Comparison of ENCODE assay signal across 22 cellular contexts in genomic region chr7:128029405-128029995, GRCh38. TPM values are rescaled to one million over a fixed set of nuclear protein-coding genes. Genes with fewer than 3 reads are reported as not detected.
DNase-seq lines count a peak whose midpoint lies in the region; ATAC-seq, FAIRE-seq and TF ChIP-seq lines count a peak whose summit lies in the region.
"Had no signal": no experiment of that assay in that cellular context is flagged by ENCODE, and none has a peak within 500 bp of the region (broad histone marks: within the 10 kb centered on the region; RNA-seq: fewer than 3 reads in every experiment).

No MANE protein-coding gene starts in this region.

- no peak overlapping the region for H3K9ac ChIP-seq in H1 (replicated peaks in 1 of 4; ENCODE audit: extremely low read depth in 1 of 4, low read depth in 3 of 4, low read length in 3 of 4)

- no peak for DNase-seq in CD4-positive, CD25-positive, alpha-beta regulatory T cell
- DNase-seq in MV-4-11 (lab: John Stamatoyannopoulos, UW) (peak; percentile 17), H1 (ENCODE audit: low read depth in 1 of 2, low spot score in 2 of 2) (no peak), KBM-7 (no peak), Kasumi-1 (lab: John Stamatoyannopoulos, UW) (no peak), heart right ventricle (no peak), medulla oblongata (ENCODE audit: extremely low spot score) (no peak)
- no peak for DNase-seq in natural killer cell treated with Interleukin-12 subunit alpha and Interleukin-12 subunit beta and Interleukin-15 and Interleukin-18, amount 100 ng/mL, for 72 hours (ENCODE audit: low spot score)
- DNase-seq: activated CD4-positive, alpha-beta T cell treated with anti-CD3 and anti-CD28 coated beads, Interleukin-2, amount 50 U/mL, for 48 hours; activated T-cell treated with anti-CD3 and anti-CD28 coated beads, Interleukin-2, amount 50 U/mL, for 48 hours; foreskin melanocyte; GDM1; MG63; NCI-H2081 treated with DMSO at 0.1 percent for 48 hours; NCI-H524; stimulated activated CD4-positive, alpha-beta T cell treated with anti-CD3 and anti-CD28 coated beads, Interleukin-4, amount 100 ng/mL, for 24 hours; stimulated activated CD8-positive, alpha-beta memory T cell treated with anti-CD3 and anti-CD28 coated beads, Interleukin-4, amount 100 ng/mL, for 48 hours; testis had no signal

- no peak overlapping the region for H3K14ac ChIP-seq in H1 (ENCODE audit: insufficient read length)

- H3K23ac ChIP-seq in H1 (ENCODE audit: insufficient read length) = no peak overlapping the region

- H3K18ac ChIP-seq in H1 (ENCODE audit: extremely low read depth, low read length) = no peak overlapping the region

- POLR2A ChIA-PET in H1 (lab: Charles Lee; ENCODE audit: partially characterized antibody) = interaction anchor here (1.1 to 1.9 kb wide), 2 partner anchors 9 to 10 kb away, joined by 5 read pairs; no protein-coding TSS in a partner anchor

- CTCF ChIA-PET in H1 (lab: Charles Lee; ENCODE audit: partially characterized antibody) = interaction anchor here (1.0 to 3.2 kb wide), 8 partner anchors 8 to 322 kb away, joined by 3 to 38 read pairs (median 4); no protein-coding TSS in a partner anchor

- no peak overlapping the region; the same call in 1 of the 2 replicates for H2BK5ac ChIP-seq in H1 (ENCODE audit: low read depth, low read length)

- H4K5ac ChIP-seq in H1 (ENCODE audit: insufficient read length, low read depth, low read length) = no peak overlapping the region

- no peak for TF ChIP-seq POLR2A in H1 (IDR thresholded peaks at IDR 0.05; ENCODE audit: control extremely low read depth in 1 of 2, low read depth in 2 of 2, low read length in 2 of 2)

- H3K4me2 ChIP-seq in H1 (ENCODE audit: insufficient read depth in 1 of 2, low read depth in 2 of 2, low read length in 2 of 2) = peak overlapping the region; percentile 96 to 99; a peak in 3 of 4 replicates

- no peak overlapping the region for H2BK15ac ChIP-seq in H1 (ENCODE audit: low read length)

- H3K4me1 Mint-ChIP-seq in CD4-positive, CD25-positive, alpha-beta regulatory T cell = peaks cover 0 to 23% (median 6%) of the 10 kb centered on the region in 4 donors
- H3K4me1 Mint-ChIP-seq in natural killer cell treated with Interleukin-12 subunit alpha and Interleukin-12 subunit beta and Interleukin-15 and Interleukin-18, amount 100 ng/mL, for 72 hours (ENCODE audit: low read depth in 2 of 2) = peaks cover 8 to 21% of the 10 kb centered on the region in 2 donors

- no peak overlapping the region for H3K4me3 ChIP-seq in CD4-positive, CD25-positive, alpha-beta regulatory T cell (ENCODE audit: low read depth, low read length)
- H3K4me3 ChIP-seq in H1 (ENCODE audit: extremely low read depth in 1 of 4, insufficient read depth in 2 of 4, low read depth in 3 of 4, low read length in 4 of 4) = peak overlapping the region in 1 of 4 experiments; percentile 67; a peak in 2 of 8 replicates
- no peak overlapping the region for H3K4me3 ChIP-seq in heart right ventricle
- H3K4me3 ChIP-seq: lung, MG63 had no signal

- H2BK120ac ChIP-seq in H1 (replicated peaks; ENCODE audit: low read depth, low read length) = no peak overlapping the region

- H4K8ac ChIP-seq in H1 (ENCODE audit: extremely low read depth, insufficient read depth, low read length) = no peak overlapping the region

- no peak overlapping the region for H4K91ac ChIP-seq in H1 (replicated peaks; ENCODE audit: insufficient read length, low read length)

- TF ChIP-seq CTCF in H1 (IDR thresholded peaks at IDR 0.05; ENCODE audit: control extremely low read depth in 1 of 3, insufficient read depth in 1 of 3, low read depth in 1 of 3, low read length in 3 of 3) (no peak), heart right ventricle (IDR thresholded peaks at IDR 0.05) (no peak)

- FAIRE-seq in H1 (lab: Jason Lieb, UNC) = no peak
- FAIRE-seq: D721Med, GM12892, TTC549 had no signal

- no peak for TF ChIP-seq RAD21 in H1 (IDR thresholded peaks at IDR 0.05 in 1 of 2, conservative IDR thresholded peaks at IDR 0.05 in 1 of 2; ENCODE audit: low read depth in 2 of 2, low read length in 2 of 2)

- peaks cover 15% of the 10 kb centered on the region for H3K23me2 ChIP-seq in H1 (ENCODE audit: low read depth, low read length)

- peaks cover 0 to 1% (median 0%) of the 10 kb centered on the region in 7 donors for H3K9me3 Mint-ChIP-seq in CD4-positive, CD25-positive, alpha-beta regulatory T cell
- no peaks in the 10 kb centered on the region for H3K9me3 Mint-ChIP-seq in natural killer cell treated with Interleukin-12 subunit alpha and Interleukin-12 subunit beta and Interleukin-15 and Interleukin-18, amount 100 ng/mL, for 72 hours

- peaks cover 2% of the 10 kb centered on the region; the same call in 1 of the 2 replicates for H3K79me1 ChIP-seq in H1 (ENCODE audit: low read depth, low read length)

- no peak overlapping the region for H2BK20ac ChIP-seq in H1 (ENCODE audit: low read length)

- ATAC-seq in CD4-positive, CD25-positive, alpha-beta regulatory T cell (ENCODE audit: low read depth in 2 of 2) = no peak
- ATAC-seq in natural killer cell treated with Interleukin-12 subunit alpha and Interleukin-12 subunit beta and Interleukin-15 and Interleukin-18, amount 100 ng/mL, for 72 hours = no peak
- no peak for ATAC-seq in heart right ventricle

- no peaks in the 10 kb centered on the region for H3K9me3 ChIP-seq in CD4-positive, CD25-positive, alpha-beta regulatory T cell (ENCODE audit: control insufficient read depth in 2 of 2, low read length in 2 of 2)
- no peaks in the 10 kb centered on the region for H3K9me3 ChIP-seq in H1 (ENCODE audit: insufficient read depth in 2 of 2, low read depth in 1 of 2, low read length in 1 of 2)
- H3K9me3 ChIP-seq in heart right ventricle = no peaks in the 10 kb centered on the region
- H3K9me3 ChIP-seq: MG63, testis had no signal

- H3K4me3 Mint-ChIP-seq in CD4-positive, CD25-positive, alpha-beta regulatory T cell = peak overlapping the region; percentile 70 to 88 (median 81)
- peak overlapping the region; percentile 47 for H3K4me3 Mint-ChIP-seq in natural killer cell treated with Interleukin-12 subunit alpha and Interleukin-12 subunit beta and Interleukin-15 and Interleukin-18, amount 100 ng/mL, for 72 hours

- H3K79me2 ChIP-seq in H1 (ENCODE audit: control insufficient read depth in 1 of 2, insufficient read depth in 2 of 2, low read length in 2 of 2) = peaks cover 0 to 28% of the 10 kb centered on the region in 2 experiments; a peak in 2 of 4 replicates

- H3K27ac Mint-ChIP-seq in CD4-positive, CD25-positive, alpha-beta regulatory T cell = no peak overlapping the region
- no peak overlapping the region for H3K27ac Mint-ChIP-seq in natural killer cell treated with Interleukin-12 subunit alpha and Interleukin-12 subunit beta and Interleukin-15 and Interleukin-18, amount 100 ng/mL, for 72 hours

- H3K27me3 Mint-ChIP-seq in CD4-positive, CD25-positive, alpha-beta regulatory T cell = peaks cover 18% of the 10 kb centered on the region
- no peaks in the 10 kb centered on the region for H3K27me3 Mint-ChIP-seq in natural killer cell treated with Interleukin-12 subunit alpha and Interleukin-12 subunit beta and Interleukin-15 and Interleukin-18, amount 100 ng/mL, for 72 hours

- no peak overlapping the region for H3K56ac ChIP-seq in H1 (replicated peaks; ENCODE audit: insufficient read length, low read depth, low read length)

- H3K27ac ChIP-seq in CD4-positive, CD25-positive, alpha-beta regulatory T cell (ENCODE audit: insufficient read depth, low read length, poor library complexity, severe bottlenecking) = no peak overlapping the region
- no peak overlapping the region for H3K27ac ChIP-seq in H1 (ENCODE audit: low read depth, low read length)
- H3K27ac ChIP-seq in heart right ventricle = no peak overlapping the region
- H3K27ac ChIP-seq: testis had no signal

- H3K4ac ChIP-seq in H1 (replicated peaks; ENCODE audit: insufficient read length, low read depth, low read length) = no peak overlapping the region

- WGBS in H1 (ENCODE audit: extremely low coverage in 1 of 2, insufficient coverage in 1 of 2, insufficient read length in 1 of 2, insufficient replicate concordance in 2 of 2, low coverage in 1 of 2, low lambda C conversion rate in 2 of 2, missing lambda C conversion rate in 1 of 2), 2 experiments = 91% methylated on average over 17 of the region's 17 CpGs; no CpG with 5 or more reads in 1 of the 2 experiments
- 97 to 98% methylated on average over 17 of the region's 17 CpGs for WGBS in heart right ventricle, 2 donors

- peaks cover 14% of the 10 kb centered on the region for H3K4me1 ChIP-seq in CD4-positive, CD25-positive, alpha-beta regulatory T cell (ENCODE audit: control insufficient read depth, insufficient read depth, low read length, poor library complexity, severe bottlenecking)
- H3K4me1 ChIP-seq in H1 (replicated peaks in 1 of 4; ENCODE audit: control insufficient read depth in 3 of 4, insufficient read depth in 4 of 4, low read length in 3 of 4) (peaks cover 6 to 24% (median 14%) of the 10 kb centered on the region in 4 experiments), heart right ventricle (peaks cover 6 to 51% (median 39%) of the 10 kb centered on the region in 9 donors)

- intact Hi-C loops in heart right ventricle (cut with DNase I) = loop anchor here in 1 of 10 donors (10.0 kb wide), 1 partner anchor 325 kb away; no protein-coding TSS in a partner anchor

- no peak overlapping the region for H2AFZ ChIP-seq in H1 (ENCODE audit: low read length)

- no peak overlapping the region for H2BK12ac ChIP-seq in H1 (ENCODE audit: low read depth, low read length)

- no peaks in the 10 kb centered on the region for H3K27me3 ChIP-seq in CD4-positive, CD25-positive, alpha-beta regulatory T cell (ENCODE audit: control insufficient read depth, insufficient read depth, low read length)
- H3K27me3 ChIP-seq in H1 (replicated peaks in 1 of 4; ENCODE audit: control insufficient read depth in 3 of 4, extremely low read depth in 1 of 4, insufficient read depth in 3 of 4, low read length in 3 of 4) = peaks cover 0 to 25% (median 10%) of the 10 kb centered on the region in 4 experiments; a peak in 5 of 7 replicates
- no peaks in the 10 kb centered on the region for H3K27me3 ChIP-seq in heart right ventricle
- H3K27me3 ChIP-seq: MG63, testis had no signal

- TF ChIP-seq EP300 in H1 (IDR thresholded peaks at IDR 0.05; ENCODE audit: borderline replicate concordance in 1 of 2, low read depth in 2 of 2, low read length in 2 of 2) = no peak

- H3K36me3 Mint-ChIP-seq in CD4-positive, CD25-positive, alpha-beta regulatory T cell = peaks cover 23% of the 10 kb centered on the region
- no peaks in the 10 kb centered on the region for H3K36me3 Mint-ChIP-seq in natural killer cell treated with Interleukin-12 subunit alpha and Interleukin-12 subunit beta and Interleukin-15 and Interleukin-18, amount 100 ng/mL, for 72 hours

- H2AK5ac ChIP-seq in H1 (ENCODE audit: low read depth, low read length) = 0 out of 2 replicates have a peak overlapping the region, but pooled peaks have one; percentile 5

- in situ Hi-C loops in KBM-7 (cut with MboI; ENCODE audit: low pct_unique_long_range_greater_than_20kb, low sequenced_read_pairs) = no loop called here

- H3K36me3 ChIP-seq in CD4-positive, CD25-positive, alpha-beta regulatory T cell (ENCODE audit: control insufficient read depth, insufficient read depth, low read length) = peaks cover 9% of the 10 kb centered on the region
- peaks cover 0 to 4% (median 1%) of the 10 kb centered on the region in 4 experiments; a peak in 2 of 8 replicates for H3K36me3 ChIP-seq in H1 (ENCODE audit: control insufficient read depth in 2 of 4, insufficient read depth in 4 of 4, low read length in 3 of 4)
- H3K36me3 ChIP-seq in heart right ventricle = peaks cover 0 to 9% (median 0%) of the 10 kb centered on the region in 9 donors
- H3K36me3 ChIP-seq: MG63 had no signal

- peaks cover 18 to 21% of the 10 kb centered on the region in 2 experiments for H4K20me1 ChIP-seq in H1 (replicated peaks in 1 of 2; ENCODE audit: control insufficient read depth in 1 of 2, insufficient read depth in 2 of 2, low read length in 2 of 2)

RNA-seq across cellular contexts. Expression of gene LRRC4, which starts 1.7 kb away (rescaled TPM):
- not detected for total RNA-seq in CD4-positive, CD25-positive, alpha-beta regulatory T cell
- under 1 TPM in 1 of 4 donors, not detected in 3; 0.06 TPM for polyA plus RNA-seq in CD4-positive, CD25-positive, alpha-beta regulatory T cell
- total RNA-seq in H1 (2021; fragmentation: NEBNext Ultra II Directional; extraction: Animal tissue kit (Norgen Biotek cat#: 25700)) = 13.4 and 15.1 TPM in 2 replicates
- 15.4 and 16.4 TPM in 2 replicates for polyA plus RNA-seq in H1 (2011; rRNA removed)
- 10.3 TPM for polyA plus RNA-seq in H1 (2011; cell fraction: cytosol; rRNA removed)
- 18.4 TPM for polyA plus RNA-seq in H1 (2011; cell fraction: nucleus; rRNA removed)
- polyA plus RNA-seq in H1 (2012, experiment 1 of 2) = 8.4 to 11.6 TPM (median 9.6 TPM) in 4 replicates
- polyA plus RNA-seq in H1 (2012, experiment 2 of 2) = 5.7 TPM
- polyA plus RNA-seq in H1 (2013, experiment 1 of 2) = 6.2 TPM
- 5.9 TPM for polyA plus RNA-seq in H1 (2013, experiment 2 of 2)
- 25.0 and 27.3 TPM in 2 replicates for polyA minus RNA-seq in H1 (2011; rRNA and poly(A)+ RNA removed)
- polyA minus RNA-seq in H1 (2011; cell fraction: cytosol; rRNA and poly(A)+ RNA removed) = 6.7 TPM
- 13.3 TPM for polyA minus RNA-seq in H1 (2011; cell fraction: nucleus; rRNA and poly(A)+ RNA removed)
- under 1 TPM in 1 of 2 donors, not detected in 1; 0.07 TPM for total RNA-seq in natural killer cell treated with Interleukin-12 subunit alpha and Interleukin-12 subunit beta and Interleukin-15 and Interleukin-18, amount 100 ng/mL, for 72 hours
- 1 to 10 TPM; 2.1 to 7.3 (median 3.1) TPM for total RNA-seq in heart right ventricle
- polyA plus RNA-seq in heart right ventricle = 1 to 10 TPM in 1 of 2 donors, under 1 TPM in 1; 0.75 to 1.4 TPM
